In the genomic region with DNA sequence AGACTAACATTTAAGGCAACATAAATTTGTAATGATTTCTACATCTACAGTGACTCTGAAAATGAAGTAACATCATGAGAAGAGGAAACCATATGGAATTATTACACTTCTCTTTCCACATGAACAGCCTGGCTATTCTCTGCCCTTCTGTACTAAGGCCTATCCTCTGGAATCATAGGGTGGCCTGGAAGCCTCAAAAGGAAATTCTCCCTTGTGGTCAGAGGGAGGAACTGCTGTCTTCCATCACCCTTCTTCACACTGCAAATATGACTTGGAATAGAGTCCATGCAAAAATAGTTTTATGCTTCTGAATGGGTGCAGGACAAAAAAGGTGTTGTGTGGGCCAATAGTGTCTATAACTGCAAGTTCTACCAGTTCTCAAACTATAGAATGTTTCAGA, we compare ENCODE assay signal across 9 cellular contexts. TPM values are rescaled to one million over a fixed set of nuclear protein-coding genes. Genes with fewer than 3 reads are reported as not detected.
DNase-seq lines count a peak whose midpoint lies in the region; ATAC-seq and TF ChIP-seq lines count a peak whose summit lies in the region.
"Had no signal": no experiment of that assay in that cellular context is flagged by ENCODE, and none has a peak within 500 bp of the region (broad histone marks: within the 10 kb centered on the region; RNA-seq: fewer than 3 reads in every experiment).

No MANE protein-coding gene starts in this region.

- H3K27me3 ChIP-seq in PC-9 (ENCODE audit: insufficient read depth, low read depth) = no peaks in the 10 kb centered on the region

- DNase-seq in AG08395 (ENCODE audit: low spot score) = peak; percentile 49
- no peak for DNase-seq in PC-9
- peak; percentile 40 for DNase-seq in glomerular visceral epithelial cell (ENCODE audit: extremely low spot score)
- DNase-seq in GM20000 (ENCODE audit: low spot score) = no peak
- no peak for DNase-seq in erythroblast (lab: John Stamatoyannopoulos, UW)
- DNase-seq: activated T-cell treated with anti-CD3 and anti-CD28 coated beads for 4 hours had no signal

- H3K4me2 ChIP-seq in PC-9 = no peak overlapping the region

- no peaks in the 10 kb centered on the region for H3F3A ChIP-seq in PC-9 (ENCODE audit: insufficient read depth, low read depth)

- POLR2A ChIA-PET in PC-9 (lab: Charles Lee; ENCODE audit: unreplicated experiment) = no interaction called here

- H4K20me1 ChIP-seq in PC-9 (ENCODE audit: insufficient read depth) = no peaks in the 10 kb centered on the region

- H3K9me3 ChIP-seq in PC-9 (ENCODE audit: insufficient read depth, low read depth) = no peaks in the 10 kb centered on the region

- no peaks in the 10 kb centered on the region for H3K9me2 ChIP-seq in PC-9 (ENCODE audit: insufficient read depth)

- no peaks in the 10 kb centered on the region for H3K36me3 ChIP-seq in PC-9 (ENCODE audit: low read depth)

- no peaks in the 10 kb centered on the region for H3K4me1 ChIP-seq in PC-9 (replicated peaks; ENCODE audit: insufficient read depth)

- TF ChIP-seq CTCF in PC-9 (conservative IDR thresholded peaks at IDR 0.05) (peak; percentile 45), GM20000 (IDR thresholded peaks at IDR 0.05; ENCODE audit: extremely low read depth, missing control alignments) (no peak)

- no peaks in the 10 kb centered on the region for H3K79me2 ChIP-seq in PC-9 (ENCODE audit: low read depth)

- H3K4me3 ChIP-seq in PC-9 = no peak overlapping the region

- H2AFZ ChIP-seq in PC-9 = no peak overlapping the region

- CTCF ChIA-PET in PC-9 (lab: Charles Lee) = interaction anchor here (0.7 kb wide), 1 partner anchor 33 kb away, joined by 9 read pairs; no protein-coding TSS in a partner anchor

- no peak overlapping the region for H3K27ac ChIP-seq in PC-9

- intact Hi-C loops in PC-9 (cut with micrococcal nuclease; ENCODE audit: unreplicated experiment) = no loop called here

- peak; percentile 48 for ATAC-seq in GM19463 (IDR thresholded peaks at IDR 0.05; ENCODE audit: unreplicated experiment)
- no peak for ATAC-seq in HG03135 (IDR thresholded peaks at IDR 0.05; ENCODE audit: unreplicated experiment)
- no peak for ATAC-seq in GM18907 (IDR thresholded peaks at IDR 0.05; ENCODE audit: unreplicated experiment)

- BruUV-seq in PC-9 (replicated peaks; lab: Mats Ljungman, UMichigan) = no TSS peak

- no peak for TF ChIP-seq POLR2A in erythroblast (IDR thresholded peaks at IDR 0.05; ENCODE audit: low read length)

RNA-seq across cellular contexts. Expression of a gene that starts 44.6 kb away (rescaled TPM):
- total RNA-seq in PC-9 (2021) = 24.2 and 27.4 TPM in 2 replicates

RNA-seq across cellular contexts. Expression of a gene that starts 49.3 kb away (rescaled TPM):
- total RNA-seq in PC-9 (2021) = 4.8 and 5.4 TPM in 2 replicates

Comparison
In these comparisons a context has a peak if more than half of its experiments do, and no peak if none do; other contexts are left out.
1. DNase-seq: peak in AG08395 (single experiment) and glomerular visceral epithelial cell (single experiment); none in PC-9 (0 of 2), GM20000 (single experiment) and erythroblast (0 of 2).